In the genomic region with DNA sequence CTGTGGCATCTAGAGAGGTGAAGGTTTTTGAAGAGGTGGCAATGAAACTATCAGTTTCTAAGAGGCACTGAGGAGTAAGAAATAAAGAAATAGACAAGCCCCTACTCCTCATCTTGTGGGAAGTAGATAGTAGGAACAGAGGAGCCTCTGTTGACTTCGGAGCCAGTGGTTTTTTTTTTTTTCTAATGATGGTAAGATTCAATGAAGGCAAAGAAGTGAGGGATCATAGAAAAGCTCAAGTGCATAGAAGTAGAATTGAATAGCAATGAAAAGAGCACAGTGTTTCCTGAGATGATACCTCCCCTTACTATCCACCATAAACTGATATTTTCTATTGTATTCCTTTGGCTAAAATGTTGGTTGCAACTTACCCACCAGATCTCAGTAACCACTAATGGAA, we compare ENCODE assay signal across 30 cellular contexts. TPM values are rescaled to one million over a fixed set of nuclear protein-coding genes. Genes with fewer than 3 reads are reported as not detected.
"Had no signal": no experiment of that assay in that cellular context is flagged by ENCODE, and none has a peak within 500 bp of the region (broad histone marks: within the 10 kb centered on the region; RNA-seq: fewer than 3 reads in every experiment).

No MANE protein-coding gene starts in this region.

- FAIRE-seq: endometrium, endothelial cell of umbilical vein, frontal cortex, kidney had no signal

- H3K4me1 ChIP-seq: colonic mucosa, esophagus squamous epithelium, heart left ventricle, left lung, lower lobe of right lung had no signal

- DNase-seq: colonic mucosa; cortex of kidney; effector CD8-positive, alpha-beta T cell; effector memory CD8-positive, alpha-beta T cell; endodermal cell; erythroblast; esophagus squamous epithelium; foreskin fibroblast; heart left ventricle; hypothalamus; immature natural killer cell; islet precursor cell; kidney; kidney glomerular epithelial cell; left lung; left ventricle myocardium superior; lower lobe of right lung; mesenchymal stem cell; mucosa of descending colon; naive B cell had no signal

- H3K36me3 ChIP-seq: colonic mucosa, esophagus squamous epithelium, gastroesophageal sphincter, heart left ventricle, left lung, lower lobe of right lung had no signal

- H3K36me3 Mint-ChIP-seq: immature natural killer cell, naive B cell had no signal

- H3K27ac Mint-ChIP-seq: dendritic cell treated with granulocyte-macrophage colony-stimulating factor and Interleukin-4, amounts not matched to agents 40 ng/mL and 50 ng/mL, for 4 days; effector memory CD8-positive, alpha-beta T cell; endodermal cell; immature natural killer cell; mesothelial cell of epicardium; naive B cell had no signal

- H3K9me3 Mint-ChIP-seq: dendritic cell treated with granulocyte-macrophage colony-stimulating factor and Interleukin-4, amounts not matched to agents 40 ng/mL and 50 ng/mL, for 4 days; endodermal cell; mesothelial cell of epicardium had no signal

- H3K4me3 Mint-ChIP-seq: dendritic cell treated with granulocyte-macrophage colony-stimulating factor and Interleukin-4, amounts not matched to agents 40 ng/mL and 50 ng/mL, for 4 days; effector memory CD8-positive, alpha-beta T cell; endodermal cell; immature natural killer cell; mesothelial cell of epicardium; naive B cell had no signal

- H3K4me1 Mint-ChIP-seq: immature natural killer cell, naive B cell had no signal

- H3K27me3 ChIP-seq: colonic mucosa, esophagus squamous epithelium, gastroesophageal sphincter, hepatocyte, left lung had no signal

- H3K27me3 Mint-ChIP-seq: dendritic cell treated with granulocyte-macrophage colony-stimulating factor and Interleukin-4, amounts not matched to agents 40 ng/mL and 50 ng/mL, for 4 days; effector memory CD8-positive, alpha-beta T cell had no signal

- H3K9me3 ChIP-seq: colonic mucosa, esophagus squamous epithelium, gastroesophageal sphincter, heart left ventricle, left lung, lower lobe of right lung, mucosa of descending colon had no signal

- H3K27ac ChIP-seq: colonic mucosa, epithelial cell of prostate, esophagus squamous epithelium, gastroesophageal sphincter, heart left ventricle, hepatocyte, left lung, lower lobe of right lung had no signal

- ATAC-seq: effector memory CD8-positive, alpha-beta T cell; esophagus mucosa; gastroesophageal sphincter; heart left ventricle; left lung; left ventricle myocardium superior; lower lobe of right lung; mucosa of descending colon had no signal

- H3K4me3 ChIP-seq: colonic mucosa, esophagus squamous epithelium, gastroesophageal sphincter, heart left ventricle, hepatocyte, left lung, lower lobe of right lung, mucosa of descending colon had no signal

RNA-seq across cellular contexts. Expression of a gene that starts 46.3 kb away (rescaled TPM):
- total RNA-seq: dermis microvascular lymphatic vessel endothelial cell, endothelial cell of umbilical vein had no signal
- polyA plus RNA-seq: immature natural killer cell had no signal
